In the genomic region with DNA sequence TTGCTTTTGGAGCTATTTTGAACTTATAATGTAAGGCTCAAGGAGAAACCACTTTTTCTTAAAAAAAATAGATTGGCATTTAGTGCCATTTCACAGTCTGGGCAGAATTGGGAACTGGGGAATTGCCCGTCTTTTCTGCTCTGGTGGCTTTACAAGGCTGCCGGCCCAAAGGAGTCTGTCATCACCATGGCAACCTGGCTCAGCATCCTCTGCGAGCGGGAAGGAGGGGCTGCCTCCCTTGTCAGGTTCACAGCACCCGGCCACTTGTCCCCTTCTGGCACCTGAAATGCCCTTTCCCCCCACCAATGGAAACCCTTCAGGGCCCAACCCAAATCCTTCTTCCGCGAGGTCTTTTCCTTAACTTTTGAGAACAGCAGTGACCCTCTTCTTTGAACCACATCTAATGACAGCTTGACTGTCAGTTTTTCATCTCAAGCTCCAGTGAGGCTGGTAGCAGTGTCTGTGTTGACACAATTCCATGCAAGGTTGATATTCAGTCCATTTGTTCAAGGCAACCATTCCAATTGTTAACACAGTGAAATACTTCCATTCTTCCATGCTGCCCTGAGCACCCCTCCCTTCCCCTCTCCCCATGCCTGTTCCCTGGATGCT, we compare ENCODE assay signal across 1 cellular context.
TF ChIP-seq lines count a peak whose summit lies in the region.

No MANE protein-coding gene starts in this region.

TF ChIP-seq in SK-N-SH treated with all-trans-retinoic acid at 6 μM for 48 hours, 23 proteins besides CTCF, POLR2A, EP300 and RAD21 (continued from another document):
- TF ChIP-seq, protein P1, sequence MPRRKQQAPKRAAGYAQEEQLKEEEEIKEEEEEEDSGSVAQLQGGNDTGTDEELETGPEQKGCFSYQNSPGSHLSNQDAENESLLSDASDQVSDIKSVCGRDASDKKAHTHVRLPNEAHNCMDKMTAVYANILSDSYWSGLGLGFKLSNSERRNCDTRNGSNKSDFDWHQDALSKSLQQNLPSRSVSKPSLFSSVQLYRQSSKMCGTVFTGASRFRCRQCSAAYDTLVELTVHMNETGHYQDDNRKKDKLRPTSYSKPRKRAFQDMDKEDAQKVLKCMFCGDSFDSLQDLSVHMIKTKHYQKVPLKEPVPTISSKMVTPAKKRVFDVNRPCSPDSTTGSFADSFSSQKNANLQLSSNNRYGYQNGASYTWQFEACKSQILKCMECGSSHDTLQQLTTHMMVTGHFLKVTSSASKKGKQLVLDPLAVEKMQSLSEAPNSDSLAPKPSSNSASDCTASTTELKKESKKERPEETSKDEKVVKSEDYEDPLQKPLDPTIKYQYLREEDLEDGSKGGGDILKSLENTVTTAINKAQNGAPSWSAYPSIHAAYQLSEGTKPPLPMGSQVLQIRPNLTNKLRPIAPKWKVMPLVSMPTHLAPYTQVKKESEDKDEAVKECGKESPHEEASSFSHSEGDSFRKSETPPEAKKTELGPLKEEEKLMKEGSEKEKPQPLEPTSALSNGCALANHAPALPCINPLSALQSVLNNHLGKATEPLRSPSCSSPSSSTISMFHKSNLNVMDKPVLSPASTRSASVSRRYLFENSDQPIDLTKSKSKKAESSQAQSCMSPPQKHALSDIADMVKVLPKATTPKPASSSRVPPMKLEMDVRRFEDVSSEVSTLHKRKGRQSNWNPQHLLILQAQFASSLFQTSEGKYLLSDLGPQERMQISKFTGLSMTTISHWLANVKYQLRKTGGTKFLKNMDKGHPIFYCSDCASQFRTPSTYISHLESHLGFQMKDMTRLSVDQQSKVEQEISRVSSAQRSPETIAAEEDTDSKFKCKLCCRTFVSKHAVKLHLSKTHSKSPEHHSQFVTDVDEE (CRISPR knock-in tag; IDR thresholded peaks at IDR 0.05): no peak
- TF ChIP-seq SNAI2 (CRISPR knock-in tag; IDR thresholded peaks at IDR 0.05) (no peak), ZNF70 (CRISPR knock-in tag; IDR thresholded peaks at IDR 0.05) (no peak), PPARA (CRISPR knock-in tag; IDR thresholded peaks at IDR 0.05; ENCODE audit: borderline replicate concordance) (no peak), ZFP30 (CRISPR knock-in tag; IDR thresholded peaks at IDR 0.05) (no peak), BACH2 (CRISPR knock-in tag; IDR thresholded peaks at IDR 0.05; ENCODE audit: borderline replicate concordance) (no peak)
- TF ChIP-seq, protein P2, sequence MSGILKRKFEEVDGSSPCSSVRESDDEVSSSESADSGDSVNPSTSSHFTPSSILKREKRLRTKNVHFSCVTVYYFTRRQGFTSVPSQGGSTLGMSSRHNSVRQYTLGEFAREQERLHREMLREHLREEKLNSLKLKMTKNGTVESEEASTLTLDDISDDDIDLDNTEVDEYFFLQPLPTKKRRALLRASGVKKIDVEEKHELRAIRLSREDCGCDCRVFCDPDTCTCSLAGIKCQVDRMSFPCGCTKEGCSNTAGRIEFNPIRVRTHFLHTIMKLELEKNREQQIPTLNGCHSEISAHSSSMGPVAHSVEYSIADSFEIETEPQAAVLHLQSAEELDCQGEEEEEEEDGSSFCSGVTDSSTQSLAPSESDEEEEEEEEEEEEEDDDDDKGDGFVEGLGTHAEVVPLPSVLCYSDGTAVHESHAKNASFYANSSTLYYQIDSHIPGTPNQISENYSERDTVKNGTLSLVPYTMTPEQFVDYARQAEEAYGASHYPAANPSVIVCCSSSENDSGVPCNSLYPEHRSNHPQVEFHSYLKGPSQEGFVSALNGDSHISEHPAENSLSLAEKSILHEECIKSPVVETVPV (CRISPR knock-in tag; IDR thresholded peaks at IDR 0.05): no peak
- TF ChIP-seq, protein P3, sequence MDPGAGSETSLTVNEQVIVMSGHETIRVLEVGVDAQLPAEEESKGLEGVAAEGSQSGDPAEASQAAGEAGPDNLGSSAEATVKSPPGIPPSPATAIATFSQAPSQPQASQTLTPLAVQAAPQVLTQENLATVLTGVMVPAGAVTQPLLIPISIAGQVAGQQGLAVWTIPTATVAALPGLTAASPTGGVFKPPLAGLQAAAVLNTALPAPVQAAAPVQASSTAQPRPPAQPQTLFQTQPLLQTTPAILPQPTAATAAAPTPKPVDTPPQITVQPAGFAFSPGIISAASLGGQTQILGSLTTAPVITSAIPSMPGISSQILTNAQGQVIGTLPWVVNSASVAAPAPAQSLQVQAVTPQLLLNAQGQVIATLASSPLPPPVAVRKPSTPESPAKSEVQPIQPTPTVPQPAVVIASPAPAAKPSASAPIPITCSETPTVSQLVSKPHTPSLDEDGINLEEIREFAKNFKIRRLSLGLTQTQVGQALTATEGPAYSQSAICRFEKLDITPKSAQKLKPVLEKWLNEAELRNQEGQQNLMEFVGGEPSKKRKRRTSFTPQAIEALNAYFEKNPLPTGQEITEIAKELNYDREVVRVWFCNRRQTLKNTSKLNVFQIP (CRISPR knock-in tag; IDR thresholded peaks at IDR 0.05; ENCODE audit: borderline replicate concordance, low read depth): no peak
